20 cellular contexts compared by ENCODE assay signal in the genomic region with DNA sequence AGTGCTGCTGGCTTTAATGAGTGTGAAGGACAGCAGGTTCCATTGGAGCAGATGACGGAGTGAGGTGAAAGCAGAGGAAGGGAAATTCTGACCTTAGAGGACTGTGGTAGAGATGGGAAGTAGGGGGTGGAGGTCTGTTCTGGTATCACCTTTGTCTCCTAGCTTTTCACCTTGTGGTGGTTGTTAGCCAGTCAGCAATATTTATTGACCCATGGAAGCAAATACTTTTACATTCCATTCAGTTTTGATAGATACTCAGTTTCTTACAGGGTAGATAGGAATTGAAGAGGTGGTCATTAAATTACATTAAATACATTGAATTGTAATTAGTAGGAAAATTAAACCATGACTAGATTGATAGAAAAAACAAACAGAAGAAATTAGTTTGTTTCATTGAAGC.
"Had no signal": no experiment of that assay in that cellular context is flagged by ENCODE, and none has a peak within 500 bp of the region (broad histone marks: within the 10 kb centered on the region; RNA-seq: fewer than 3 reads in every experiment).

No MANE protein-coding gene starts in this region.

- H3K27ac ChIP-seq: coronary artery, dorsolateral prefrontal cortex, esophagus muscularis mucosa, foreskin keratinocyte, gastroesophageal sphincter, heart left ventricle, hepatocyte, left lung, lower lobe of right lung had no signal

- H3K4me1 Mint-ChIP-seq: mesothelial cell of epicardium had no signal

- H3K4me3 Mint-ChIP-seq: immature natural killer cell, mesothelial cell of epicardium, naive B cell had no signal

- DNase-seq: effector CD4-positive, alpha-beta T cell; effector memory CD4-positive, alpha-beta T cell; foreskin keratinocyte; immature natural killer cell; islet precursor cell; kidney; left lung; left ventricle myocardium superior; lower lobe of right lung had no signal

- ATAC-seq: foreskin keratinocyte, gastroesophageal sphincter, mucosa of descending colon had no signal

- H3K27me3 ChIP-seq: dorsolateral prefrontal cortex, esophagus muscularis mucosa, foreskin keratinocyte, gastroesophageal sphincter, heart left ventricle, hepatocyte, left lung had no signal

- H3K4me2 ChIP-seq: hepatocyte had no signal

- H3K9me3 Mint-ChIP-seq: immature natural killer cell, naive B cell had no signal

- FAIRE-seq: colon, frontal cortex, kidney had no signal

- H3K27me3 Mint-ChIP-seq: naive B cell had no signal

- H3K79me2 ChIP-seq: hepatocyte had no signal

- H3K4me1 ChIP-seq: esophagus muscularis mucosa, foreskin keratinocyte, gastroesophageal sphincter, left lung, lower lobe of right lung had no signal

- H2AFZ ChIP-seq: hepatocyte had no signal

- H3K9me3 ChIP-seq: esophagus muscularis mucosa, gastroesophageal sphincter, heart left ventricle, left lung, lower lobe of right lung, mucosa of descending colon had no signal

- H3K27ac Mint-ChIP-seq: mesothelial cell of epicardium had no signal

- H3K4me3 ChIP-seq: coronary artery, dorsolateral prefrontal cortex, esophagus muscularis mucosa, gastroesophageal sphincter, heart left ventricle, hepatocyte, left lung, lower lobe of right lung, mucosa of descending colon had no signal
